In genomic region chr2:183038341-183039300, GRCh38 we compare ENCODE assay signal across 8 cellular contexts. TPM values are rescaled to one million over a fixed set of nuclear protein-coding genes. Genes with fewer than 3 reads are reported as not detected.
DNase-seq lines count a peak whose midpoint lies in the region; ATAC-seq and TF ChIP-seq lines count a peak whose summit lies in the region.

Gene NCKAP1 (minus strand): TSS chr2:183038457. CDS start chr2:183038099, 358 bp downstream.

- peak; percentile 63 to 83 (median 77) for DNase-seq in CD8-positive, alpha-beta T cell
- no peak for DNase-seq in Panc1 (ENCODE audit: low read depth, low spot score)
- DNase-seq in activated T-helper 2 cell treated with anti-CD3 and anti-CD28 coated beads, Interferon-gamma antibody, Interleukin-2, Interleukin-4, amounts not matched to agents 10 μg/mL and 5 μg/mL and 100 μg/mL, durations not matched to agents 14 hours and 24 hours and 36 hours (ENCODE audit: low spot score): peak; percentile 73
- DNase-seq in fibroblast of lung (ENCODE audit: low read depth in 2 of 2): peak; percentile 78 to 81
- peak; percentile 89 for DNase-seq in myocyte (ENCODE audit: low read depth)
- DNase-seq in stimulated activated CD8-positive, alpha-beta memory T cell treated with anti-CD3 and anti-CD28 coated beads, Interleukin-7, amount 100 ng/mL, for 24 hours (ENCODE audit: low read depth): peak; percentile 70

- no peaks in the 10 kb centered on the region for H3K9me3 ChIP-seq in CD8-positive, alpha-beta T cell (ENCODE audit: low read length)
- H3K9me3 ChIP-seq in Panc1 (ENCODE audit: control insufficient read depth, insufficient read depth, low read depth, low read length): no peaks in the 10 kb centered on the region
- H3K9me3 ChIP-seq in fibroblast of lung (ENCODE audit: control insufficient read depth, insufficient read depth, low read depth, low read length): no peaks in the 10 kb centered on the region

- POLR2A ChIA-PET in CD8-positive, alpha-beta T cell (lab: Charles Lee): no interaction called here
- POLR2A ChIA-PET in Panc1 (lab: Charles Lee): no interaction called here

- peak within 1 kb of the TSS; percentile 52 for H3K4me3 ChIP-seq in CD8-positive, alpha-beta T cell (ENCODE audit: low read depth, low read length)
- H3K4me3 ChIP-seq in Panc1 (ENCODE audit: low read depth in 2 of 2, low read length in 2 of 2): peak within 1 kb of the TSS; percentile 90 to 94
- H3K4me3 ChIP-seq in fibroblast of lung (replicated peaks in 1 of 4; ENCODE audit: control extremely low read depth in 1 of 4, insufficient read depth in 1 of 4, low read depth in 3 of 4, low read length in 4 of 4): peak within 1 kb of the TSS; percentile 68 to 97 (median 81)

- in situ Hi-C loops in Panc1 (cut with HindIII; ENCODE audit: low pct_unique_long_range_greater_than_20kb, low sequenced_read_pairs): no loop called here

- peaks cover 2% of the 10 kb centered on the region for H4K20me1 ChIP-seq in fibroblast of lung (ENCODE audit: control insufficient read depth, extremely low read depth, insufficient read depth, low read length)

- peaks cover 30% of the 10 kb centered on the region for H3K4me1 Mint-ChIP-seq in CD8-positive, alpha-beta T cell (ENCODE audit: low read depth)
- peaks cover 22% of the 10 kb centered on the region for H3K4me1 Mint-ChIP-seq in activated T-helper 2 cell treated with anti-CD3 and anti-CD28 coated beads, Interferon-gamma antibody, Interleukin-2, Interleukin-4, amounts not matched to agents 10 μg/mL and 5 μg/mL and 100 μg/mL, durations not matched to agents 14 hours and 24 hours and 36 hours (ENCODE audit: low read depth)

- peak within 1 kb of the TSS; percentile 41 for H3K27ac Mint-ChIP-seq in CD8-positive, alpha-beta T cell
- peak within 1 kb of the TSS; percentile 12 for H3K27ac Mint-ChIP-seq in activated T-helper 2 cell treated with anti-CD3 and anti-CD28 coated beads, Interferon-gamma antibody, Interleukin-2, Interleukin-4, amounts not matched to agents 10 μg/mL and 5 μg/mL and 100 μg/mL, durations not matched to agents 14 hours and 24 hours and 36 hours

- H3K4me3 Mint-ChIP-seq in CD8-positive, alpha-beta T cell: peak within 1 kb of the TSS; percentile 80
- peak within 1 kb of the TSS; percentile 82 for H3K4me3 Mint-ChIP-seq in activated T-helper 2 cell treated with anti-CD3 and anti-CD28 coated beads, Interferon-gamma antibody, Interleukin-2, Interleukin-4, amounts not matched to agents 10 μg/mL and 5 μg/mL and 100 μg/mL, durations not matched to agents 14 hours and 24 hours and 36 hours (ENCODE audit: low read depth)

- H3K27ac ChIP-seq in CD8-positive, alpha-beta T cell (ENCODE audit: low read depth, low read length): no peak within 1 kb of the TSS
- H3K27ac ChIP-seq in Panc1 (ENCODE audit: low read length) (peak within 1 kb of the TSS; percentile 93), fibroblast of lung (ENCODE audit: insufficient read depth, low read length) (peak within 1 kb of the TSS; percentile 82)

- CTCF ChIA-PET in CD8-positive, alpha-beta T cell (lab: Charles Lee): interaction anchor here (1.7 kb wide), 1 partner anchor 40 kb away, joined by 4 read pairs; no protein-coding TSS in a partner anchor
- CTCF ChIA-PET in Panc1 (lab: Charles Lee): no interaction called here

- H3K4me2 ChIP-seq in fibroblast of lung (ENCODE audit: extremely low read depth, insufficient read depth, low read length): peak within 1 kb of the TSS; percentile 89

- no peaks in the 10 kb centered on the region for H3K9me3 Mint-ChIP-seq in CD8-positive, alpha-beta T cell
- H3K9me3 Mint-ChIP-seq in activated T-helper 2 cell treated with anti-CD3 and anti-CD28 coated beads, Interferon-gamma antibody, Interleukin-2, Interleukin-4, amounts not matched to agents 10 μg/mL and 5 μg/mL and 100 μg/mL, durations not matched to agents 14 hours and 24 hours and 36 hours: no peaks in the 10 kb centered on the region

- intact Hi-C loops in CD8-positive, alpha-beta T cell (cut with DNase I, micrococcal nuclease): loop anchor here (1.0 to 5.0 kb wide), 4 partner anchors 40 to 321 kb away; partner anchors contain the start of genes DNAJC10 (in 1 of the 2), DUSP19 (in 1 of the 2) and NUP35 (in 1 of the 2)
- intact Hi-C loops in Panc1 (cut with micrococcal nuclease; ENCODE audit: unreplicated experiment): no loop called here
- intact Hi-C loops in activated T-helper 2 cell treated with anti-CD3 and anti-CD28 coated beads, Interferon-gamma antibody, Interleukin-2, Interleukin-4, amounts not matched to agents 10 μg/mL and 5 μg/mL and 100 μg/mL, durations not matched to agents 14 hours and 24 hours and 36 hours (cut with micrococcal nuclease): loop anchor here (1.0 to 10.0 kb wide), 5 partner anchors 40 to 322 kb away; partner anchors contain the start of genes DNAJC10, DUSP19 and NUP35

- H3K36me3 ChIP-seq in CD8-positive, alpha-beta T cell (ENCODE audit: insufficient read depth, low read length): no peaks in the 10 kb centered on the region
- H3K36me3 ChIP-seq in Panc1 (ENCODE audit: control insufficient read depth, insufficient read depth, low read length): no peaks in the 10 kb centered on the region; the same call in 1 of the 2 replicates
- H3K36me3 ChIP-seq in fibroblast of lung (ENCODE audit: control insufficient read depth, insufficient read depth, low read length): no peaks in the 10 kb centered on the region

- no TSS peak for BruUV-seq in Panc1 (replicated peaks; lab: Mats Ljungman, UMichigan)

- ATAC-seq in CD8-positive, alpha-beta T cell: peak; percentile 85
- ATAC-seq in GM19452 (IDR thresholded peaks at IDR 0.05; ENCODE audit: unreplicated experiment) (peak; percentile 70), HG03571 (IDR thresholded peaks at IDR 0.05; ENCODE audit: unreplicated experiment) (peak; percentile 75), Panc1 (peak; percentile 98)

- TF ChIP-seq CTCF in CD8-positive, alpha-beta T cell (IDR thresholded peaks at IDR 0.05): peak; percentile 74
- TF ChIP-seq CTCF in Panc1 (IDR thresholded peaks at IDR 0.05): peak; percentile 99
- TF ChIP-seq CTCF in fibroblast of lung (conservative IDR thresholded peaks at IDR 0.05 in 1 of 2, IDR thresholded peaks at IDR 0.05 in 1 of 2; ENCODE audit: low read depth in 1 of 2, low read length in 2 of 2): peak in 1 of 2 donors; percentile 38

- H2AFZ ChIP-seq in fibroblast of lung (ENCODE audit: low read length): peak within 1 kb of the TSS; percentile 98

- H3K79me2 ChIP-seq in fibroblast of lung (ENCODE audit: control insufficient read depth, insufficient read depth, low read length): peaks cover 41% of the 10 kb centered on the region

- peak within 1 kb of the TSS; percentile 92 for H3K9ac ChIP-seq in fibroblast of lung (ENCODE audit: insufficient read depth, low read length)

- peaks cover 51% of the 10 kb centered on the region for H3K27me3 Mint-ChIP-seq in CD8-positive, alpha-beta T cell (ENCODE audit: low read depth)
- H3K27me3 Mint-ChIP-seq in activated T-helper 2 cell treated with anti-CD3 and anti-CD28 coated beads, Interferon-gamma antibody, Interleukin-2, Interleukin-4, amounts not matched to agents 10 μg/mL and 5 μg/mL and 100 μg/mL, durations not matched to agents 14 hours and 24 hours and 36 hours (ENCODE audit: low read depth): peaks cover 67% of the 10 kb centered on the region

- H3K27me3 ChIP-seq in CD8-positive, alpha-beta T cell (ENCODE audit: insufficient read depth, low read length): peaks cover 10% of the 10 kb centered on the region
- peaks cover 2% of the 10 kb centered on the region for H3K27me3 ChIP-seq in Panc1 (ENCODE audit: control insufficient read depth, insufficient read depth, low read length)
- no peaks in the 10 kb centered on the region for H3K27me3 ChIP-seq in fibroblast of lung (ENCODE audit: control insufficient read depth, insufficient read depth, low read length)

- H3K36me3 Mint-ChIP-seq in CD8-positive, alpha-beta T cell: no peaks in the 10 kb centered on the region
- no peaks in the 10 kb centered on the region for H3K36me3 Mint-ChIP-seq in activated T-helper 2 cell treated with anti-CD3 and anti-CD28 coated beads, Interferon-gamma antibody, Interleukin-2, Interleukin-4, amounts not matched to agents 10 μg/mL and 5 μg/mL and 100 μg/mL, durations not matched to agents 14 hours and 24 hours and 36 hours (ENCODE audit: low read depth)

- H3K4me1 ChIP-seq in CD8-positive, alpha-beta T cell (ENCODE audit: insufficient read depth, low read length): peaks cover 29% of the 10 kb centered on the region
- H3K4me1 ChIP-seq in Panc1 (ENCODE audit: control insufficient read depth, insufficient read depth, low read length) (peaks cover 22% of the 10 kb centered on the region), fibroblast of lung (ENCODE audit: control insufficient read depth, extremely low read depth, insufficient read depth, low read length) (peaks cover 2% of the 10 kb centered on the region)

RNA-seq across cellular contexts. Expression of gene NCKAP1, which starts in this region (rescaled TPM):
- 1 to 10 TPM in 1 of 2 experiments, under 1 TPM in 1; 0.81 to 1.4 TPM for total RNA-seq in CD8-positive, alpha-beta T cell
- total RNA-seq in Panc1 (2021; ENCODE audit: unreplicated experiment) (174 TPM), fibroblast of lung (106 and 141 TPM in 2 replicates), myocyte (120 and 133 TPM in 2 replicates)
- polyA plus RNA-seq in Panc1 (2012; ENCODE audit: insufficient read length): 63.3 TPM
- total RNA-seq in activated T-helper 2 cell treated with anti-CD3 and anti-CD28 coated beads, Interferon-gamma antibody, Interleukin-2, Interleukin-4, amounts not matched to agents 10 μg/mL and 5 μg/mL and 100 μg/mL, durations not matched to agents 14 hours and 24 hours and 36 hours: 13.2 and 20.0 TPM in 2 replicates
- polyA plus RNA-seq in fibroblast of lung: 185 and 219 TPM in 2 replicates
- polyA plus RNA-seq in fibroblast of lung (2012): 80.6 and 87.8 TPM in 2 replicates
- polyA minus RNA-seq in fibroblast of lung (ENCODE audit: low replicate concordance): 10.6 and 22.1 TPM in 2 replicates
- 71.1 TPM for polyA plus RNA-seq in myocyte (2012)
